ENCODE assay signal across 8 cellular contexts in genomic region chr11:110098645-110099044, GRCh38. TPM values are rescaled to one million over a fixed set of nuclear protein-coding genes. Genes with fewer than 3 reads are reported as not detected.
A peak's percentile ranks its signal among the peaks of the same experiment; 100 is the strongest.
DNase-seq lines count a peak whose midpoint lies in the region; ATAC-seq and TF ChIP-seq lines count a peak whose summit lies in the region.

No MANE protein-coding gene starts in this region.

- H3K9me3 ChIP-seq in cardiac muscle cell (ENCODE audit: low read depth): no peaks in the 10 kb centered on the region
- H3K9me3 ChIP-seq in left ventricle myocardium inferior (replicated peaks): no peaks in the 10 kb centered on the region

- peaks cover 16% of the 10 kb centered on the region for H3K4me1 Mint-ChIP-seq in type B pancreatic cell (ENCODE audit: unreplicated experiment)

- H3K9me3 Mint-ChIP-seq in type B pancreatic cell: peaks cover 4% of the 10 kb centered on the region

- no peak for DNase-seq in cardiac muscle cell (ENCODE audit: low read depth in 1 of 2, low spot score in 1 of 2)
- DNase-seq in left ventricle myocardium inferior: no peak
- DNase-seq in NOMO-1 treated with DMSO at 0.1 percent for 48 hours (lab: John Stamatoyannopoulos, UW; ENCODE audit: unreplicated experiment): peak; percentile 29
- DNase-seq in type B pancreatic cell (ENCODE audit: extremely low spot score, unreplicated experiment): no peak
- DNase-seq in dedifferentiated amniotic fluid mesenchymal stem cell (ENCODE audit: extremely low spot score): no peak
- no peak for DNase-seq in stimulated activated CD8-positive, alpha-beta memory T cell treated with anti-CD3 and anti-CD28 coated beads, Interleukin-4, amount 100 ng/mL, for 48 hours
- no peak for DNase-seq in NCI-H2081 (lab: John Stamatoyannopoulos, UW)

- ATAC-seq in HG02885 (IDR thresholded peaks at IDR 0.05; ENCODE audit: poor library complexity, unreplicated experiment): peak; percentile 80

- intact Hi-C loops in left ventricle myocardium inferior (cut with micrococcal nuclease): no loop called here

- H3K4me1 ChIP-seq in cardiac muscle cell (ENCODE audit: low read depth): no peaks in the 10 kb centered on the region
- H3K4me1 ChIP-seq in left ventricle myocardium inferior: peaks cover 30% of the 10 kb centered on the region

- H3K4me3 Mint-ChIP-seq in type B pancreatic cell: no peak overlapping the region

- TF ChIP-seq CTCF in cardiac muscle cell (IDR thresholded peaks at IDR 0.05; ENCODE audit: low read depth, low read length) (peak; percentile 10), left ventricle myocardium inferior (IDR thresholded peaks at IDR 0.05; ENCODE audit: borderline replicate concordance) (no peak), type B pancreatic cell (conservative IDR thresholded peaks at IDR 0.05) (peak; percentile 13)

- no peak overlapping the region for H3K27ac ChIP-seq in cardiac muscle cell
- no peak overlapping the region for H3K27ac ChIP-seq in left ventricle myocardium inferior (replicated peaks)

- H3K36me3 ChIP-seq in cardiac muscle cell (no peaks in the 10 kb centered on the region), left ventricle myocardium inferior (no peaks in the 10 kb centered on the region)

- no peak overlapping the region for H3K4me3 ChIP-seq in cardiac muscle cell
- no peak overlapping the region for H3K4me3 ChIP-seq in left ventricle myocardium inferior

- H3K27ac Mint-ChIP-seq in type B pancreatic cell: no peak overlapping the region

- peaks cover 19% of the 10 kb centered on the region for H3K36me3 Mint-ChIP-seq in type B pancreatic cell

- H3K27me3 Mint-ChIP-seq in type B pancreatic cell: no peaks in the 10 kb centered on the region

- H3K27me3 ChIP-seq in cardiac muscle cell: peaks cover 4% of the 10 kb centered on the region
- no peaks in the 10 kb centered on the region for H3K27me3 ChIP-seq in left ventricle myocardium inferior (ENCODE audit: low read depth)

RNA-seq across cellular contexts. Expression of gene ZC3H12C, which starts 5.5 kb away (rescaled TPM):
- total RNA-seq in cardiac muscle cell (7.0 and 7.1 TPM in 2 replicates), left ventricle myocardium inferior (16.8 TPM), type B pancreatic cell (ENCODE audit: low replicate concordance) (11.8 and 12.3 TPM in 2 replicates)
- polyA plus RNA-seq in cardiac muscle cell: 1.0 and 1.7 TPM in 2 replicates
